Comparison of ENCODE assay signal across 1 cellular context in genomic region chr10:51699475-51700227, GRCh38.
TF ChIP-seq lines count a peak whose summit lies in the region.

TSS of gene CSTF2T (minus strand) at chr10:51699595. CDS start at chr10:51699549, 46 bp downstream.

TF ChIP-seq in K562, 482 proteins besides CTCF, POLR2A, EP300 and RAD21 (continued from another document and continues in another):
- TF ChIP-seq RREB1 (CRISPR knock-in tag; IDR thresholded peaks at IDR 0.05) = peak; percentile 57; the same call in 1 of the 2 replicates
- TF ChIP-seq NKRF (IDR thresholded peaks at IDR 0.05; ENCODE audit: borderline replicate concordance) = peak; percentile 14; the same call in 1 of the 2 replicates
- TF ChIP-seq ARID4B (CRISPR knock-in tag; IDR thresholded peaks at IDR 0.05) = peak; percentile 42; the same call in 1 of the 2 replicates
- no peak for TF ChIP-seq ZNF518B (CRISPR knock-in tag; IDR thresholded peaks at IDR 0.05)
- TF ChIP-seq SP2 (IDR thresholded peaks at IDR 0.05; ENCODE audit: extremely low read depth, low read depth, low read length, poor library complexity, severe bottlenecking) = no peak
- TF ChIP-seq POLR2H (tag; IDR thresholded peaks at IDR 0.05; ENCODE audit: low read depth) = peak; percentile 88
- TF ChIP-seq ZNF274 (IDR thresholded peaks at IDR 0.05; ENCODE audit: borderline replicate concordance, low read depth, low read length) = no peak
- 0 out of 2 replicates have a peak, but pooled peaks have one; percentile 34 for TF ChIP-seq ATF4 (CRISPR knock-in tag; IDR thresholded peaks at IDR 0.05)
- TF ChIP-seq ZNF639 (CRISPR knock-in tag; conservative IDR thresholded peaks at IDR 0.05 in 1 of 2, IDR thresholded peaks at IDR 0.05 in 1 of 2) = peak in 1 of 2 experiments; percentile 89; a peak in 2 of 4 replicates
- peak; percentile 63; the same call in 1 of the 2 replicates for TF ChIP-seq REST (CRISPR knock-in tag; IDR thresholded peaks at IDR 0.05; ENCODE audit: low read depth)
- TF ChIP-seq SUPT5H (IDR thresholded peaks at IDR 0.05) = peak; percentile 86
- peak; percentile 62; the same call in 1 of the 2 replicates for TF ChIP-seq PTRF (tag; IDR thresholded peaks at IDR 0.05)
- TF ChIP-seq ZFP91 (CRISPR knock-in tag; IDR thresholded peaks at IDR 0.05) = no peak
- peak; percentile 20; the same call in 1 of the 2 replicates for TF ChIP-seq ZBTB43 (CRISPR knock-in tag; IDR thresholded peaks at IDR 0.05)
- no peak for TF ChIP-seq NBN (IDR thresholded peaks at IDR 0.05; ENCODE audit: low read depth)
- peak; percentile 77; the same call in 1 of the 2 replicates for TF ChIP-seq ZC3H8 (IDR thresholded peaks at IDR 0.05)
- peak in 1 of 2 experiments; percentile 94; a peak in 2 of 3 replicates for TF ChIP-seq CBX3 (IDR thresholded peaks at IDR 0.05; ENCODE audit: borderline replicate concordance in 1 of 2, low read length in 2 of 2)
- TF ChIP-seq ZNF740 (CRISPR knock-in tag; IDR thresholded peaks at IDR 0.05) = peak; percentile 72
- TF ChIP-seq ZNF740 (tag; IDR thresholded peaks at IDR 0.05) = peak in 1 of 2 experiments; percentile 32; a peak in 1 of 4 replicates
